Comparison of ENCODE assay signal across 9 cellular contexts in the genomic region with DNA sequence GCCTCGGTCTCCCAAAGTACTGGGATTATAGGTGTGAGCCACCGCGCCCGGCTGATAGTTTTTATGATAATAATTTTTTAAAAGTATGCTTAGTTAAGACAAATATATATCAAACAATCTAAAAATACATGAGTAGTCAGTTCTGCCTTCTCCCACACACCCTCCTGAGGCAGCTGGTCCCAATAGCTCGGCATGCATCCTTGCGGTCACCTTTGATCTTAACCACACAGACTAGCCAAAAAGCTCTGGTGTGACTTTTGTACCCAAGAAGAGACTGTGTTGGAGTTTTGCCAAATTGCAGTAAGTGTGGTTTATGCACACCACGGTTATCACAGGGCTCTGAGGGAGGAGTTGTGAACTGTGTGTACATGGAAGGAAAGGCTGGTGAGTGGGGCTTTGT.
DNase-seq lines count a peak whose midpoint lies in the region; ATAC-seq and TF ChIP-seq lines count a peak whose summit lies in the region.
"Had no signal": no experiment of that assay in that cellular context is flagged by ENCODE, and none has a peak within 500 bp of the region (broad histone marks: within the 10 kb centered on the region; RNA-seq: fewer than 3 reads in every experiment).

No MANE protein-coding gene starts in this region.

- H2AFZ ChIP-seq in KMS-11 (ENCODE audit: low read depth): peak overlapping the region; percentile 14; the same call in 1 of the 2 replicates

- H3K9ac ChIP-seq in KMS-11: peak overlapping the region; percentile 42; the same call in 1 of the 2 replicates

- peaks cover 35% of the 10 kb centered on the region for H3K36me3 Mint-ChIP-seq in effector memory CD8-positive, alpha-beta T cell (ENCODE audit: insufficient read depth)

- H3K4me3 Mint-ChIP-seq in effector memory CD8-positive, alpha-beta T cell: peak overlapping the region; percentile 77 to 78

- peaks cover 73% of the 10 kb centered on the region for H3K4me1 ChIP-seq in KMS-11 (ENCODE audit: low read depth, poor library complexity, severe bottlenecking)

- peak; percentile 10 to 48 for DNase-seq in activated CD8-positive, alpha-beta memory T cell treated with anti-CD3 and anti-CD28 coated beads for 1 hour (ENCODE audit: extremely low read depth in 1 of 2, low read depth in 1 of 2)
- DNase-seq in effector memory CD8-positive, alpha-beta T cell: peak; percentile 85 to 86 (median 85)
- DNase-seq in stimulated activated CD8-positive, alpha-beta memory T cell treated with anti-CD3 and anti-CD28 coated beads, Interleukin-12 subunit alpha, Interleukin-12 subunit beta, amount 100 ng/mL, for 1 hour (ENCODE audit: low read depth): peak; percentile 39
- no peak for DNase-seq in NCI-H1092 treated with DMSO at 0.1 percent for 48 hours (lab: John Stamatoyannopoulos, UW)
- DNase-seq: KBM-7 had no signal

- H3K27ac Mint-ChIP-seq in effector memory CD8-positive, alpha-beta T cell: peak overlapping the region; percentile 79 to 90

- peaks cover 12% of the 10 kb centered on the region; the same call in 1 of the 2 replicates for H3K36me3 ChIP-seq in KMS-11 (ENCODE audit: insufficient read depth)

- H3K79me2 ChIP-seq in KMS-11 (ENCODE audit: insufficient read depth, low read depth): peaks cover 9% of the 10 kb centered on the region; the same call in 1 of the 2 replicates

- H3K27me3 Mint-ChIP-seq in effector memory CD8-positive, alpha-beta T cell: peaks cover 2 to 8% of the 10 kb centered on the region in 2 donors

- no peak overlapping the region for H3K4me3 ChIP-seq in KMS-11 (IDR thresholded peaks at IDR 0.05; ENCODE audit: insufficient read depth, low read depth, low read length)

- H3K9me3 Mint-ChIP-seq in effector memory CD8-positive, alpha-beta T cell: no peaks in the 10 kb centered on the region

- H3K4me2 ChIP-seq in KMS-11: peak overlapping the region; percentile 76

- H4K20me1 ChIP-seq in KMS-11 (ENCODE audit: insufficient read depth): no peaks in the 10 kb centered on the region

- peak overlapping the region; percentile 87 for H3K27ac ChIP-seq in KMS-11

- peak; percentile 95 for ATAC-seq in effector memory CD8-positive, alpha-beta T cell (replicated peaks)
- ATAC-seq in GM21737 (IDR thresholded peaks at IDR 0.05; ENCODE audit: unreplicated experiment) (no peak), GM21576 (IDR thresholded peaks at IDR 0.05; ENCODE audit: unreplicated experiment) (no peak), GM21825 (IDR thresholded peaks at IDR 0.05; ENCODE audit: unreplicated experiment) (no peak)

- H3K27me3 ChIP-seq in KMS-11 (ENCODE audit: insufficient read depth, low read depth): no peaks in the 10 kb centered on the region

- no peak for TF ChIP-seq CTCF in KMS-11 (conservative IDR thresholded peaks at IDR 0.05; ENCODE audit: low read depth, low read length)

- H3K4me1 Mint-ChIP-seq in effector memory CD8-positive, alpha-beta T cell (ENCODE audit: low read depth in 2 of 2): peaks cover 13 to 22% of the 10 kb centered on the region in 2 donors
